35 cellular contexts compared by ENCODE assay signal in genomic region chr4:3779509-3779908, GRCh38. TPM values are rescaled to one million over a fixed set of nuclear protein-coding genes. Genes with fewer than 3 reads are reported as not detected.
"Had no signal": no experiment of that assay in that cellular context is flagged by ENCODE, and none has a peak within 500 bp of the region (broad histone marks: within the 10 kb centered on the region; RNA-seq: fewer than 3 reads in every experiment).

No MANE protein-coding gene starts in this region.

- ATAC-seq: activated CD4-positive, alpha-beta T cell treated with anti-CD3 and anti-CD28 coated beads for 36 hours; activated CD8-positive, alpha-beta memory T cell treated with anti-CD3 and anti-CD28 coated beads, Interleukin-2, amount 10 ng/mL, durations not matched to agents 7 days and 5 days; activated CD8-positive, alpha-beta T cell treated with anti-CD3 and anti-CD28 coated beads, Interleukin-2, amount 10 ng/mL, durations not matched to agents 7 days and 5 days; activated naive CD8-positive, alpha-beta T cell treated with anti-CD3 and anti-CD28 coated beads, Interleukin-2, amount 50 U/mL, for 24 hours; gastroesophageal sphincter; heart right ventricle had no signal

- H3K27me3 ChIP-seq: cardiac muscle cell had no signal

- H3K4me3 Mint-ChIP-seq: activated CD4-positive, alpha-beta memory T cell treated with anti-CD3 and anti-CD28 coated beads for 36 hours; activated CD4-positive, alpha-beta T cell treated with anti-CD3 and anti-CD28 coated beads for 36 hours; activated CD4-positive, alpha-beta T cell treated with anti-CD3 and anti-CD28 coated beads, Interleukin-2, amount 10 ng/mL, durations not matched to agents 24 days and 14 days; activated CD8-positive, alpha-beta memory T cell treated with anti-CD3 and anti-CD28 coated beads, Interleukin-2, amount 10 ng/mL, durations not matched to agents 7 days and 5 days; activated CD8-positive, alpha-beta T cell treated with anti-CD3 and anti-CD28 coated beads, Interleukin-2, amount 10 ng/mL, durations not matched to agents 7 days and 5 days; activated naive CD4-positive, alpha-beta T cell treated with anti-CD3 and anti-CD28 coated beads for 36 hours; activated naive CD4-positive, alpha-beta T cell treated with anti-CD3 and anti-CD28 coated beads, Interleukin-2, amount 50 U/mL, for 24 hours; activated naive CD8-positive, alpha-beta T cell treated with anti-CD3 and anti-CD28 coated beads for 36 hours; activated naive CD8-positive, alpha-beta T cell treated with anti-CD3 and anti-CD28 coated beads, Interleukin-2, amount 50 U/mL, for 24 hours; activated T-helper 1 cell treated with anti-CD3 and anti-CD28 coated beads, Interleukin-12 subunit alpha, Interleukin-12 subunit beta, Interleukin-2, Interleukin-4 antibody, amounts not matched to agents 30 ng/mL and 10 ng/mL and 1 ng/mL, durations not matched to agents 14 hours and 24 hours and 36 hours had no signal

- H3K36me3 Mint-ChIP-seq: activated CD4-positive, alpha-beta memory T cell treated with anti-CD3 and anti-CD28 coated beads for 36 hours; activated CD8-positive, alpha-beta memory T cell treated with anti-CD3 and anti-CD28 coated beads, Interleukin-2, amount 10 ng/mL, durations not matched to agents 7 days and 5 days; activated naive CD4-positive, alpha-beta T cell treated with anti-CD3 and anti-CD28 coated beads, Interleukin-2, amount 50 U/mL, for 24 hours had no signal

- H3K27ac ChIP-seq: adrenal gland, breast epithelium, cardiac muscle cell, colonic mucosa, epithelial cell of prostate, esophagus squamous epithelium, gastroesophageal sphincter, heart right ventricle had no signal

- DNase-seq: activated CD4-positive, alpha-beta memory T cell treated with anti-CD3 and anti-CD28 coated beads for 36 hours; activated CD4-positive, alpha-beta T cell treated with anti-CD3 and anti-CD28 coated beads for 36 hours; activated CD4-positive, alpha-beta T cell treated with anti-CD3 and anti-CD28 coated beads, Interleukin-2, amount 10 ng/mL, durations not matched to agents 24 days and 14 days; activated CD4-positive, CD25-positive, alpha-beta regulatory T cell; activated CD4-positive, CD25-positive, alpha-beta regulatory T cell treated with anti-CD3 and anti-CD28 coated beads, Interleukin-2, amount 50 U/mL, for 72 hours; activated CD8-positive, alpha-beta memory T cell treated with anti-CD3 and anti-CD28 coated beads, Interleukin-2, amount 10 ng/mL, durations not matched to agents 7 days and 5 days; activated CD8-positive, alpha-beta memory T cell treated with anti-CD3 and anti-CD28 coated beads, Interleukin-2, amount 50 U/mL, for 4 hours; activated CD8-positive, alpha-beta T cell treated with anti-CD3 and anti-CD28 coated beads, Interleukin-2, amount 10 ng/mL, durations not matched to agents 7 days and 5 days; activated effector memory CD4-positive, alpha-beta T cell treated with anti-CD3 and anti-CD28 coated beads, Interleukin-2, amount 50 U/mL, for 16 hours; activated naive CD4-positive, alpha-beta T cell treated with anti-CD3 and anti-CD28 coated beads for 36 hours; activated naive CD8-positive, alpha-beta T cell treated with anti-CD3 and anti-CD28 coated beads for 36 hours; activated naive CD8-positive, alpha-beta T cell treated with anti-CD3 and anti-CD28 coated beads, Interleukin-2, amount 50 U/mL, for 24 hours; activated T-cell treated with anti-CD3 and anti-CD28 coated beads, Interleukin-2, amount 50 U/mL, for 1 hour; activated T-cell treated with anti-CD3 and anti-CD28 coated beads, Interleukin-2, amount 50 U/mL, for 48 hours; adrenal gland; amygdala; aorta; body of pancreas; central memory CD4-positive, alpha-beta T cell; cerebellar nuclear complex; colonic mucosa; effector CD8-positive, alpha-beta T cell; esophagus squamous epithelium; foreskin melanocyte; heart right ventricle; T-helper 2 cell had no signal

- H3K4me3 ChIP-seq: adrenal gland, body of pancreas, breast epithelium, cardiac muscle cell, colonic mucosa, esophagus squamous epithelium, gastroesophageal sphincter, heart right ventricle had no signal

- H3K4me1 ChIP-seq: adrenal gland, breast epithelium, colonic mucosa, gastroesophageal sphincter, heart right ventricle had no signal

- H3K27ac Mint-ChIP-seq: activated CD4-positive, alpha-beta memory T cell treated with anti-CD3 and anti-CD28 coated beads for 36 hours; activated CD4-positive, alpha-beta T cell treated with anti-CD3 and anti-CD28 coated beads for 36 hours; activated CD4-positive, alpha-beta T cell treated with anti-CD3 and anti-CD28 coated beads, Interleukin-2, amount 10 ng/mL, durations not matched to agents 24 days and 14 days; activated CD8-positive, alpha-beta memory T cell treated with anti-CD3 and anti-CD28 coated beads, Interleukin-2, amount 10 ng/mL, durations not matched to agents 7 days and 5 days; activated CD8-positive, alpha-beta T cell treated with anti-CD3 and anti-CD28 coated beads, Interleukin-2, amount 10 ng/mL, durations not matched to agents 7 days and 5 days; activated naive CD4-positive, alpha-beta T cell treated with anti-CD3 and anti-CD28 coated beads for 36 hours; activated naive CD4-positive, alpha-beta T cell treated with anti-CD3 and anti-CD28 coated beads, Interleukin-2, amount 50 U/mL, for 24 hours; activated naive CD8-positive, alpha-beta T cell treated with anti-CD3 and anti-CD28 coated beads for 36 hours; activated naive CD8-positive, alpha-beta T cell treated with anti-CD3 and anti-CD28 coated beads, Interleukin-2, amount 50 U/mL, for 24 hours; activated T-helper 1 cell treated with anti-CD3 and anti-CD28 coated beads, Interleukin-12 subunit alpha, Interleukin-12 subunit beta, Interleukin-2, Interleukin-4 antibody, amounts not matched to agents 30 ng/mL and 10 ng/mL and 1 ng/mL, durations not matched to agents 14 hours and 24 hours and 36 hours; activated T-helper 2 cell treated with anti-CD3 and anti-CD28 coated beads, Interferon-gamma antibody, Interleukin-2, Interleukin-4, amounts not matched to agents 10 μg/mL and 5 μg/mL and 100 μg/mL, durations not matched to agents 14 hours and 24 hours and 36 hours had no signal

- H3K36me3 ChIP-seq: adrenal gland, breast epithelium, cardiac muscle cell, colonic mucosa, esophagus squamous epithelium, gastroesophageal sphincter, heart right ventricle had no signal

- H3K9me3 ChIP-seq: adrenal gland, body of pancreas, colonic mucosa had no signal

- H3K27me3 Mint-ChIP-seq: activated CD4-positive, alpha-beta memory T cell treated with anti-CD3 and anti-CD28 coated beads for 36 hours; activated CD4-positive, alpha-beta T cell treated with anti-CD3 and anti-CD28 coated beads for 36 hours; activated CD4-positive, alpha-beta T cell treated with anti-CD3 and anti-CD28 coated beads, Interleukin-2, amount 10 ng/mL, durations not matched to agents 24 days and 14 days; activated CD8-positive, alpha-beta memory T cell treated with anti-CD3 and anti-CD28 coated beads, Interleukin-2, amount 10 ng/mL, durations not matched to agents 7 days and 5 days; activated naive CD4-positive, alpha-beta T cell treated with anti-CD3 and anti-CD28 coated beads, Interleukin-2, amount 50 U/mL, for 24 hours; activated naive CD8-positive, alpha-beta T cell treated with anti-CD3 and anti-CD28 coated beads, Interleukin-2, amount 50 U/mL, for 24 hours had no signal

- H3K4me1 Mint-ChIP-seq: activated CD4-positive, alpha-beta T cell treated with anti-CD3 and anti-CD28 coated beads for 36 hours; activated CD4-positive, alpha-beta T cell treated with anti-CD3 and anti-CD28 coated beads, Interleukin-2, amount 10 ng/mL, durations not matched to agents 24 days and 14 days; activated CD8-positive, alpha-beta memory T cell treated with anti-CD3 and anti-CD28 coated beads, Interleukin-2, amount 10 ng/mL, durations not matched to agents 7 days and 5 days; activated naive CD4-positive, alpha-beta T cell treated with anti-CD3 and anti-CD28 coated beads, Interleukin-2, amount 50 U/mL, for 24 hours; activated naive CD8-positive, alpha-beta T cell treated with anti-CD3 and anti-CD28 coated beads for 36 hours; activated naive CD8-positive, alpha-beta T cell treated with anti-CD3 and anti-CD28 coated beads, Interleukin-2, amount 50 U/mL, for 24 hours had no signal

- H3K9me3 Mint-ChIP-seq: activated CD4-positive, alpha-beta memory T cell treated with anti-CD3 and anti-CD28 coated beads for 36 hours; activated CD4-positive, alpha-beta T cell treated with anti-CD3 and anti-CD28 coated beads, Interleukin-2, amount 10 ng/mL, durations not matched to agents 24 days and 14 days; activated naive CD4-positive, alpha-beta T cell treated with anti-CD3 and anti-CD28 coated beads for 36 hours; activated naive CD4-positive, alpha-beta T cell treated with anti-CD3 and anti-CD28 coated beads, Interleukin-2, amount 50 U/mL, for 24 hours; activated naive CD8-positive, alpha-beta T cell treated with anti-CD3 and anti-CD28 coated beads, Interleukin-2, amount 50 U/mL, for 24 hours; activated T-helper 1 cell treated with anti-CD3 and anti-CD28 coated beads, Interleukin-12 subunit alpha, Interleukin-12 subunit beta, Interleukin-2, Interleukin-4 antibody, amounts not matched to agents 30 ng/mL and 10 ng/mL and 1 ng/mL, durations not matched to agents 14 hours and 24 hours and 36 hours; activated T-helper 2 cell treated with anti-CD3 and anti-CD28 coated beads, Interferon-gamma antibody, Interleukin-2, Interleukin-4, amounts not matched to agents 10 μg/mL and 5 μg/mL and 100 μg/mL, durations not matched to agents 14 hours and 24 hours and 36 hours had no signal

RNA-seq across cellular contexts. Expression of gene ADRA2C, which starts 13.3 kb away (rescaled TPM):
- total RNA-seq: activated CD4-positive, alpha-beta memory T cell treated with anti-CD3 and anti-CD28 coated beads for 36 hours; activated CD4-positive, alpha-beta T cell treated with anti-CD3 and anti-CD28 coated beads for 36 hours; activated CD4-positive, alpha-beta T cell treated with anti-CD3 and anti-CD28 coated beads, Interleukin-2, amount 10 ng/mL, durations not matched to agents 24 days and 14 days; activated CD8-positive, alpha-beta memory T cell treated with anti-CD3 and anti-CD28 coated beads for 36 hours; activated CD8-positive, alpha-beta memory T cell treated with anti-CD3 and anti-CD28 coated beads, Interleukin-2, amount 10 ng/mL, durations not matched to agents 7 days and 5 days; activated CD8-positive, alpha-beta T cell treated with anti-CD3 and anti-CD28 coated beads, Interleukin-2, amount 10 ng/mL, durations not matched to agents 7 days and 5 days; activated naive CD4-positive, alpha-beta T cell treated with anti-CD3 and anti-CD28 coated beads for 36 hours; activated naive CD8-positive, alpha-beta T cell treated with anti-CD3 and anti-CD28 coated beads for 36 hours; activated T-helper 1 cell treated with anti-CD3 and anti-CD28 coated beads, Interleukin-12 subunit alpha, Interleukin-12 subunit beta, Interleukin-2, Interleukin-4 antibody, amounts not matched to agents 30 ng/mL and 10 ng/mL and 1 ng/mL, durations not matched to agents 14 hours and 24 hours and 36 hours; activated T-helper 2 cell treated with anti-CD3 and anti-CD28 coated beads, Interferon-gamma antibody, Interleukin-2, Interleukin-4, amounts not matched to agents 10 μg/mL and 5 μg/mL and 100 μg/mL, durations not matched to agents 14 hours and 24 hours and 36 hours; T-helper 1 cell treated with Interleukin-12 subunit alpha and Interleukin-12 subunit beta and Interleukin-4 antibody, amounts not matched to agents 30 ng/mL and 1 ng/mL, for 36 hours had no signal
